ENCODE assay signal across 11 cellular contexts in the genomic region with DNA sequence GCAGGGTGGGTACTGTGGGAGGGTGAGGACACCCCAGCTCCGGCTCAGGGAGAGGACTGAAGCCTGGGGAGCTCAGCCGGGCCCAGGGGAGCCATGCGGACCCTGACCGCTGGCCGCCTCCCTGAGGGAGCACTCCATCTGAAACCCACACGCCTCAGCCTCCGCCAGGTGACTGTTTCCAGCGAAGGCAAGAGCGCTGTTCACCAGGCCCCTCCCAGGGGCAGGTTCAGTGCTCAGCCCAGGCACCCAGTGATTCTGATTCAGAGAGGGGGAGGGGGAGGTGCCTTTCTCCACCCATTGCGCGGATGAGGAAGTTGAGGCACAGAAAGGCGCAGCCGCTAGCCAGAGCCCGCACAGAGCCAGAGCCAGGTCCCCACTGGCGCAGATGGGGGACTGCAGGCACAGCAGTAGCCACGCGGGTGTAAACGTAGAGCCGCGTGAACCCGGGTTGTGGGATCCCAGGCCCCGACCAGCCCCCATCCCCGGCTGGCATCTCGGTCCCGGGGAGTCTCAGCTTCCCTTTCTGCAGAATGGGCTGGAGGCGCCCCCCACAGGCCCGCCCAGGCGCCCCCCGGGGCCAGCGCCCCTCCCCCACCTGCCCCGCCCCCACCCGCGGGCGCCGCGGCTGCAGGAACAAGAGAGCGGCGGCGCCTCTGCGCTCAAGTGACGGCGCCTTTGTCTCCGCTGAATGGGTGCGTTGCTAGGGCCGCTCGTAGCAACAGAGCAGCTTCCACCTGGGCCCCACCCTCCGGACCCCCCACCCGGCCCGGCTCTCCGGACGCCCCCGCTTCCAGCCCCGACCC. TPM values are rescaled to one million over a fixed set of nuclear protein-coding genes. Genes with fewer than 3 reads are reported as not detected.
DNase-seq lines count a peak whose midpoint lies in the region; ATAC-seq and TF ChIP-seq lines count a peak whose summit lies in the region.
"Had no signal": no experiment of that assay in that cellular context is flagged by ENCODE, and none has a peak within 500 bp of the region (broad histone marks: within the 10 kb centered on the region; RNA-seq: fewer than 3 reads in every experiment).

No MANE protein-coding gene starts in this region.

- H3K36me3 Mint-ChIP-seq in stimulated activated memory B cell treated with anti-CD40 and anti-IgM and Interleukin-4, amounts not matched to agents 10 μg/mL and 1 μg/mL and 100 μg/mL, for 72 hours = no peaks in the 10 kb centered on the region

- H3K4me3 Mint-ChIP-seq in stimulated activated memory B cell treated with anti-CD40 and anti-IgM and Interleukin-4, amounts not matched to agents 10 μg/mL and 1 μg/mL and 100 μg/mL, for 72 hours = no peak overlapping the region
- H3K4me3 Mint-ChIP-seq: activated B cell treated with CpG ODN at 0.5 μM for 24 hours had no signal

- ATAC-seq in stimulated activated memory B cell treated with anti-CD40 and anti-IgM and Interleukin-4, amounts not matched to agents 10 μg/mL and 1 μg/mL and 100 μg/mL, for 72 hours = no peak
- no peak for ATAC-seq in mucosa of descending colon

- H3K27ac Mint-ChIP-seq in stimulated activated memory B cell treated with anti-CD40 and anti-IgM and Interleukin-4, amounts not matched to agents 10 μg/mL and 1 μg/mL and 100 μg/mL, for 72 hours = no peak overlapping the region
- H3K27ac Mint-ChIP-seq: activated B cell treated with CpG ODN at 0.5 μM for 24 hours had no signal

- H3K4me3 ChIP-seq in HUES48 (ENCODE audit: low read depth, low read length) = peak overlapping the region; percentile 57
- no peak overlapping the region for H3K4me3 ChIP-seq in mucosa of descending colon

- intact Hi-C loops in mucosa of descending colon (cut with DNase I, micrococcal nuclease) = no loop called here

- H3K27me3 ChIP-seq in HUES48 (ENCODE audit: control insufficient read depth, insufficient read depth, low read length) = peaks cover 51% of the 10 kb centered on the region

- peaks cover 14% of the 10 kb centered on the region for H3K4me1 Mint-ChIP-seq in stimulated activated memory B cell treated with anti-CD40 and anti-IgM and Interleukin-4, amounts not matched to agents 10 μg/mL and 1 μg/mL and 100 μg/mL, for 72 hours
- H3K4me1 Mint-ChIP-seq: activated B cell treated with CpG ODN at 0.5 μM for 24 hours had no signal

- no peaks in the 10 kb centered on the region for H3K36me3 ChIP-seq in HUES48 (ENCODE audit: control insufficient read depth, insufficient read depth, low read length)
- no peaks in the 10 kb centered on the region for H3K36me3 ChIP-seq in mucosa of descending colon (ENCODE audit: low read depth)
- H3K36me3 ChIP-seq: upper lobe of left lung had no signal

- peaks cover 69% of the 10 kb centered on the region for H3K27me3 Mint-ChIP-seq in stimulated activated memory B cell treated with anti-CD40 and anti-IgM and Interleukin-4, amounts not matched to agents 10 μg/mL and 1 μg/mL and 100 μg/mL, for 72 hours

- no peak for TF ChIP-seq CTCF in mucosa of descending colon (IDR thresholded peaks at IDR 0.05)

- DNase-seq in COLO668 (lab: John Stamatoyannopoulos, UW; ENCODE audit: unreplicated experiment) (peak; percentile 70), SK-N-DZ (ENCODE audit: low spot score) (peak; percentile 62), iPS-NIHi7 (ENCODE audit: extremely low spot score) (peak; percentile 61), T-helper 2 cell (no peak), mucosa of descending colon (no peak), LoVo (ENCODE audit: low spot score) (no peak)
- DNase-seq: activated B cell treated with CpG ODN at 0.5 μM for 24 hours, GF-D8 had no signal

- no peaks in the 10 kb centered on the region for H3K9me3 Mint-ChIP-seq in stimulated activated memory B cell treated with anti-CD40 and anti-IgM and Interleukin-4, amounts not matched to agents 10 μg/mL and 1 μg/mL and 100 μg/mL, for 72 hours
- H3K9me3 Mint-ChIP-seq: activated B cell treated with CpG ODN at 0.5 μM for 24 hours had no signal

- peaks cover 20% of the 10 kb centered on the region; the same call in 1 of the 2 replicates for H3K4me1 ChIP-seq in HUES48 (ENCODE audit: control insufficient read depth, insufficient read depth, low read length)
- peaks cover 6% of the 10 kb centered on the region for H3K4me1 ChIP-seq in mucosa of descending colon (ENCODE audit: low read depth)

- no peak overlapping the region for H3K9ac ChIP-seq in HUES48 (ENCODE audit: low read depth, low read length)

- no peak overlapping the region for H3K27ac ChIP-seq in HUES48 (ENCODE audit: low read depth, low read length)
- H3K27ac ChIP-seq: upper lobe of left lung had no signal

- H3K9me3 ChIP-seq in HUES48 (ENCODE audit: control insufficient read depth, insufficient read depth, low read length) (no peaks in the 10 kb centered on the region), mucosa of descending colon (no peaks in the 10 kb centered on the region)
- H3K9me3 ChIP-seq: upper lobe of left lung had no signal

RNA-seq across cellular contexts. Expression of a gene that starts 27.2 kb away (rescaled TPM):
- polyA plus RNA-seq in SK-N-DZ (2014; cell fraction: cytosol; rRNA removed) = not detected in 2 replicates
- polyA plus RNA-seq in SK-N-DZ (2014; cell fraction: nucleus; rRNA removed) = not detected in 2 replicates
- not detected for total RNA-seq in mucosa of descending colon
- total RNA-seq: activated B cell treated with CpG ODN at 0.5 μM for 24 hours, upper lobe of left lung had no signal

RNA-seq across cellular contexts. Expression of a gene that starts 29.8 kb away (rescaled TPM):
- 1.4 and 2.7 TPM in 2 replicates for polyA plus RNA-seq in SK-N-DZ (2014; cell fraction: cytosol; rRNA removed)
- polyA plus RNA-seq in SK-N-DZ (2014; cell fraction: nucleus; rRNA removed) = 0.65 and 1.0 TPM in 2 replicates
- total RNA-seq in mucosa of descending colon = under 1 TPM in 1 of 3 donors, not detected in 2; 0.12 TPM
- total RNA-seq: activated B cell treated with CpG ODN at 0.5 μM for 24 hours had no signal

Comparison
In these comparisons a context has a peak if more than half of its experiments do, and no peak if none do; other contexts are left out.
1. DNase-seq: peak in COLO668 (single experiment), SK-N-DZ (single experiment) and iPS-NIHi7 (single experiment); none in T-helper 2 cell (0 of 5), mucosa of descending colon (0 of 3) and LoVo (single experiment).